9 cellular contexts compared by ENCODE assay signal in the genomic region with DNA sequence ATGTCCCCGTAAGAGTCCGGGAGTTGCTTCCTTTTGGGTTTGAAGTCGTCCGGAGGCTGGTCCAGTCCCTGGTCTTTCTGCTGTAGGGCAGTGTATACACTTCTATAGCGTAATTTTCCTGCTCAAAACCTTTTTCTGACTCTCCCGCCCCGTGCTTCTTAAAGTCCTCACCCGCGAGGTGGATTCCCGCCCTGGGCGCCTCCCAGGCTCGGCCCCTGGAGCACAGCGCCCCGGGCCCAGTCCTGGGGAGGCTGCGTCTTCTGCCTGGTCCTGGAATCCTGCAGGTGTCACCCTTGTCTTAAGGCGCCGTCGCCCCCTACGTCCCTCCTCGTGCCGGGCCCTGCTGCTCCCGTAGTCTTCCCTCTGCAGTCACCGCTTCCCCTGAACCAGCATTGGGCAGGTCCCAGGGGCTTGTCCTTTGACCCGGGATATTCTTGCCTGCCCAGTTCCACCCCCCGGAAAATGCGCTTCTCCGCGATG. TPM values are rescaled to one million over a fixed set of nuclear protein-coding genes. Genes with fewer than 3 reads are reported as not detected.
A peak's percentile ranks its signal among the peaks of the same experiment; 100 is the strongest.
DNase-seq lines count a peak whose midpoint lies in the region; ATAC-seq and TF ChIP-seq lines count a peak whose summit lies in the region.
"Had no signal": no experiment of that assay in that cellular context is flagged by ENCODE, and none has a peak within 500 bp of the region (broad histone marks: within the 10 kb centered on the region; RNA-seq: fewer than 3 reads in every experiment).

No MANE protein-coding gene starts in this region.

- H3K4me1 Mint-ChIP-seq in activated CD4-positive, alpha-beta T cell treated with anti-CD3 and anti-CD28 coated beads for 36 hours: no peaks in the 10 kb centered on the region

- H3K9ac ChIP-seq in skeletal muscle satellite cell (ENCODE audit: low read depth, low read length): no peak overlapping the region

- peaks cover 34% of the 10 kb centered on the region for H3K36me3 Mint-ChIP-seq in activated CD4-positive, alpha-beta T cell treated with anti-CD3 and anti-CD28 coated beads for 36 hours (ENCODE audit: low read depth)

- H3K4me3 ChIP-seq in brain microvascular endothelial cell (ENCODE audit: low read depth, low read length) (no peak overlapping the region), skeletal muscle satellite cell (ENCODE audit: low read length) (no peak overlapping the region), MG63 (no peak overlapping the region)

- H3K4me2 ChIP-seq in skeletal muscle satellite cell (ENCODE audit: low read length): peak overlapping the region; percentile 11

- no peak overlapping the region for H3K27ac ChIP-seq in brain microvascular endothelial cell
- H3K27ac ChIP-seq: vagina had no signal

- TF ChIP-seq CTCF in brain microvascular endothelial cell (IDR thresholded peaks at IDR 0.05; ENCODE audit: low read depth, low read length, missing control alignments): peak; percentile 14

- intact Hi-C loops in activated CD4-positive, alpha-beta T cell treated with anti-CD3 and anti-CD28 coated beads for 36 hours (cut with DNase I, micrococcal nuclease): no loop called here

- ATAC-seq in activated CD4-positive, alpha-beta T cell treated with anti-CD3 and anti-CD28 coated beads for 36 hours: peak; percentile 57

- in situ Hi-C loops in brain microvascular endothelial cell (cut with HindIII; ENCODE audit: low pct_ligation_motif_present, low sequenced_read_pairs): no loop called here

- no peak overlapping the region for H3K27ac Mint-ChIP-seq in activated CD4-positive, alpha-beta T cell treated with anti-CD3 and anti-CD28 coated beads for 36 hours

- no peaks in the 10 kb centered on the region for H3K27me3 ChIP-seq in brain microvascular endothelial cell (replicated peaks)
- H3K27me3 ChIP-seq in skeletal muscle satellite cell (ENCODE audit: control insufficient read depth, insufficient read depth, low read length): no peaks in the 10 kb centered on the region
- no peaks in the 10 kb centered on the region for H3K27me3 ChIP-seq in MG63
- H3K27me3 ChIP-seq: vagina had no signal

- no peaks in the 10 kb centered on the region for H3K36me3 ChIP-seq in brain microvascular endothelial cell (replicated peaks)
- no peaks in the 10 kb centered on the region for H3K36me3 ChIP-seq in skeletal muscle satellite cell (ENCODE audit: insufficient read depth, low read length)
- no peaks in the 10 kb centered on the region for H3K36me3 ChIP-seq in MG63
- H3K36me3 ChIP-seq: vagina had no signal

- no peak overlapping the region for H3K4me3 Mint-ChIP-seq in activated CD4-positive, alpha-beta T cell treated with anti-CD3 and anti-CD28 coated beads for 36 hours

- POLR2A ChIA-PET in activated CD4-positive, alpha-beta T cell treated with anti-CD3 and anti-CD28 coated beads for 36 hours (lab: Charles Lee): no interaction called here

- CTCF ChIA-PET in activated CD4-positive, alpha-beta T cell treated with anti-CD3 and anti-CD28 coated beads for 36 hours (lab: Charles Lee): no interaction called here

- peaks cover 4% of the 10 kb centered on the region for H3K9me3 ChIP-seq in skeletal muscle satellite cell (replicated peaks; ENCODE audit: low read length)
- H3K9me3 ChIP-seq in MG63: peaks cover 10% of the 10 kb centered on the region; the same call in 1 of the 2 replicates

- H3K4me1 ChIP-seq in skeletal muscle satellite cell (ENCODE audit: control insufficient read depth, insufficient read depth, low read length): no peaks in the 10 kb centered on the region
- H3K4me1 ChIP-seq: vagina had no signal

- H3K9me3 Mint-ChIP-seq in activated CD4-positive, alpha-beta T cell treated with anti-CD3 and anti-CD28 coated beads for 36 hours (ENCODE audit: low read depth): peaks cover 38% of the 10 kb centered on the region

- DNase-seq in activated CD4-positive, alpha-beta T cell treated with anti-CD3 and anti-CD28 coated beads for 36 hours: peak; percentile 34
- no peak for DNase-seq in activated CD4-positive, alpha-beta T cell treated with anti-CD3 and anti-CD28 coated beads, Interleukin-2, amount 50 U/mL, for 4 hours
- DNase-seq in brain microvascular endothelial cell (no peak), iPS-NIHi11 (ENCODE audit: low spot score) (peak; percentile 67), MG63 (no peak), SKM-1 treated with dmso at 0.1 percent for 144 hours (lab: John Stamatoyannopoulos, UW; ENCODE audit: unreplicated experiment) (no peak), DMS153 (lab: John Stamatoyannopoulos, UW) (no peak)

- peaks cover 7% of the 10 kb centered on the region for H3K27me3 Mint-ChIP-seq in activated CD4-positive, alpha-beta T cell treated with anti-CD3 and anti-CD28 coated beads for 36 hours

RNA-seq across cellular contexts. Expression of gene ZNF808, which starts 34.4 kb away (rescaled TPM):
- 10 to 100 TPM; 25.7 to 29.9 TPM for total RNA-seq in activated CD4-positive, alpha-beta T cell treated with anti-CD3 and anti-CD28 coated beads for 36 hours
- total RNA-seq in skeletal muscle satellite cell (2012; rRNA removed): 12.9 and 13.3 TPM in 2 replicates
- total RNA-seq in MG63 (2014; rRNA removed; shearing (Covaris generic); ENCODE audit: low replicate concordance): 6.2 and 31.2 TPM in 2 replicates

RNA-seq across cellular contexts. Expression of gene ZNF578, which starts 39.7 kb away (rescaled TPM):
- 1 to 10 TPM in 1 of 2 experiments, under 1 TPM in 1; 0.77 to 1.1 TPM for total RNA-seq in activated CD4-positive, alpha-beta T cell treated with anti-CD3 and anti-CD28 coated beads for 36 hours
- 2.2 and 3.0 TPM in 2 replicates for total RNA-seq in skeletal muscle satellite cell (2012; rRNA removed)
- 0.07 TPM in 1 of 2 replicates, not detected in the other for total RNA-seq in MG63 (2014; rRNA removed; shearing (Covaris generic); ENCODE audit: low replicate concordance)

Comparison
In these comparisons a context has a peak if more than half of its experiments do, and no peak if none do; other contexts are left out.
1. DNase-seq: peak in activated CD4-positive, alpha-beta T cell treated with anti-CD3 and anti-CD28 coated beads for 36 hours (single experiment) and iPS-NIHi11 (single experiment); none in activated CD4-positive, alpha-beta T cell treated with anti-CD3 and anti-CD28 coated beads, Interleukin-2, amount 50 U/mL, for 4 hours (0 of 2), brain microvascular endothelial cell (single experiment), MG63 (single experiment), SKM-1 treated with dmso at 0.1 percent for 144 hours (single experiment) and DMS153 (single experiment).